Comparison of ENCODE assay signal across 1 cellular context in genomic region chr6:11035961-11036360, GRCh38.
TF ChIP-seq lines count a peak whose summit lies in the region.

No MANE protein-coding gene starts in this region.

TF ChIP-seq in HepG2, 621 proteins besides CTCF, POLR2A, EP300 and RAD21:
- TF ChIP-seq KLF15 (CRISPR knock-in tag; IDR thresholded peaks at IDR 0.05; ENCODE audit: borderline replicate concordance) (no peak), PREB (CRISPR knock-in tag; IDR thresholded peaks at IDR 0.05) (no peak), SOX13 (IDR thresholded peaks at IDR 0.05) (no peak), SOX13 (CRISPR knock-in tag; conservative IDR thresholded peaks at IDR 0.05 in 1 of 2, IDR thresholded peaks at IDR 0.05 in 1 of 2) (no peak), ELF3 (CRISPR knock-in tag; IDR thresholded peaks at IDR 0.05) (no peak), ZNF451 (CRISPR knock-in tag; IDR thresholded peaks at IDR 0.05) (no peak), NFYC (CRISPR knock-in tag; IDR thresholded peaks at IDR 0.05) (no peak), ZFP36 (IDR thresholded peaks at IDR 0.05; ENCODE audit: borderline replicate concordance, low read depth, low read length, partially characterized antibody) (no peak), FOXA3 (CRISPR knock-in tag; IDR thresholded peaks at IDR 0.05) (no peak), PPARG (CRISPR knock-in tag; conservative IDR thresholded peaks at IDR 0.05) (no peak), ATF2 (CRISPR knock-in tag; IDR thresholded peaks at IDR 0.05) (no peak), RARA (CRISPR knock-in tag; IDR thresholded peaks at IDR 0.05) (no peak), ETV6 (CRISPR knock-in tag; conservative IDR thresholded peaks at IDR 0.05) (no peak)
